Comparison of ENCODE assay signal across 17 cellular contexts in genomic region chr10:22593644-22594043, GRCh38.
DNase-seq lines count a peak whose midpoint lies in the region; ATAC-seq and TF ChIP-seq lines count a peak whose summit lies in the region.
"Had no signal": no experiment of that assay in that cellular context is flagged by ENCODE, and none has a peak within 500 bp of the region (broad histone marks: within the 10 kb centered on the region; RNA-seq: fewer than 3 reads in every experiment).

No MANE protein-coding gene starts in this region.

- H3K79me2 ChIP-seq in GM23338 (replicated peaks; ENCODE audit: insufficient read depth), result peaks cover 18% of the 10 kb centered on the region

- peaks cover 59% of the 10 kb centered on the region for H3K4me1 Mint-ChIP-seq in activated CD8-positive, alpha-beta T cell treated with anti-CD3 and anti-CD28 coated beads for 36 hours (ENCODE audit: low read depth)
- H3K4me1 Mint-ChIP-seq in activated CD8-positive, alpha-beta T cell treated with anti-CD3 and anti-CD28 coated beads, Interleukin-2, amount 10 ng/mL, durations not matched to agents 7 days and 5 days (ENCODE audit: low read depth), result peaks cover 40% of the 10 kb centered on the region
- peaks cover 29% of the 10 kb centered on the region for H3K4me1 Mint-ChIP-seq in GM23338
- peaks cover 68% of the 10 kb centered on the region for H3K4me1 Mint-ChIP-seq in activated B cell treated with CpG ODN at 0.5 μM for 24 hours
- peaks cover 57% of the 10 kb centered on the region for H3K4me1 Mint-ChIP-seq in stimulated activated effector memory CD8-positive, alpha-beta T cell treated with anti-CD3 and anti-CD28 coated beads, Interleukin-12 subunit alpha, Interleukin-12 subunit beta, amount 100 ng/mL, for 72 hours

- peak overlapping the region; percentile 50 for H3K27ac Mint-ChIP-seq in activated CD8-positive, alpha-beta T cell treated with anti-CD3 and anti-CD28 coated beads for 36 hours
- no peak overlapping the region for H3K27ac Mint-ChIP-seq in activated CD8-positive, alpha-beta T cell treated with anti-CD3 and anti-CD28 coated beads, Interleukin-2, amount 10 ng/mL, durations not matched to agents 7 days and 5 days
- H3K27ac Mint-ChIP-seq in GM23338 (peak overlapping the region; percentile 8; the same call in 1 of the 2 replicates), activated B cell treated with CpG ODN at 0.5 μM for 24 hours (no peak overlapping the region)
- H3K27ac Mint-ChIP-seq in stimulated activated effector memory CD8-positive, alpha-beta T cell treated with anti-CD3 and anti-CD28 coated beads, Interleukin-12 subunit alpha, Interleukin-12 subunit beta, amount 100 ng/mL, for 72 hours, result peak overlapping the region; percentile 94

- TF ChIP-seq POLR2A in transverse colon (IDR thresholded peaks at IDR 0.05), result no peak

- TF ChIP-seq EP300 in transverse colon (IDR thresholded peaks at IDR 0.05; ENCODE audit: low read depth), result no peak

- no peak for TF ChIP-seq CTCF in activated CD8-positive, alpha-beta T cell treated with anti-CD3 and anti-CD28 coated beads for 36 hours (IDR thresholded peaks at IDR 0.05)
- TF ChIP-seq CTCF in GM23338 (conservative IDR thresholded peaks at IDR 0.05; ENCODE audit: low read depth in 2 of 2) (no peak), activated B cell treated with CpG ODN at 0.5 μM for 24 hours (IDR thresholded peaks at IDR 0.05) (no peak), transverse colon (IDR thresholded peaks at IDR 0.05) (no peak)

- H3K27me3 ChIP-seq in GM23338 (ENCODE audit: insufficient read depth) (no peaks in the 10 kb centered on the region), transverse colon (no peaks in the 10 kb centered on the region)
- H3K27me3 ChIP-seq: SJSA1 had no signal

- H3K9me3 Mint-ChIP-seq in activated CD8-positive, alpha-beta T cell treated with anti-CD3 and anti-CD28 coated beads for 36 hours, result no peaks in the 10 kb centered on the region
- H3K9me3 Mint-ChIP-seq in activated CD8-positive, alpha-beta T cell treated with anti-CD3 and anti-CD28 coated beads, Interleukin-2, amount 10 ng/mL, durations not matched to agents 7 days and 5 days (ENCODE audit: insufficient read depth), result no peaks in the 10 kb centered on the region
- H3K9me3 Mint-ChIP-seq in GM23338, result no peaks in the 10 kb centered on the region
- H3K9me3 Mint-ChIP-seq in activated B cell treated with CpG ODN at 0.5 μM for 24 hours, result no peaks in the 10 kb centered on the region
- H3K9me3 Mint-ChIP-seq in stimulated activated effector memory CD8-positive, alpha-beta T cell treated with anti-CD3 and anti-CD28 coated beads, Interleukin-12 subunit alpha, Interleukin-12 subunit beta, amount 100 ng/mL, for 72 hours, result no peaks in the 10 kb centered on the region

- in situ Hi-C loops in transverse colon (cut with MboI; ENCODE audit: low pct_ligation_motif_present in 1 of 4, low pct_unique_long_range_greater_than_20kb in 1 of 4, low sequenced_read_pairs in 3 of 4), result loop anchor here in 2 of 4 donors (25.0 kb wide), 2 partner anchors 394 to 606 kb away; no protein-coding TSS in a partner anchor

- H3K4me3 ChIP-seq in GM23338 (no peak overlapping the region), transverse colon (no peak overlapping the region)
- H3K4me3 ChIP-seq: A549, SJSA1 had no signal

- H3K36me3 ChIP-seq in GM23338 (ENCODE audit: insufficient read depth) (no peaks in the 10 kb centered on the region), transverse colon (no peaks in the 10 kb centered on the region)

- ATAC-seq in activated CD8-positive, alpha-beta T cell treated with anti-CD3 and anti-CD28 coated beads for 36 hours, result no peak
- no peak for ATAC-seq in activated CD8-positive, alpha-beta T cell treated with anti-CD3 and anti-CD28 coated beads, Interleukin-2, amount 10 ng/mL, durations not matched to agents 7 days and 5 days
- ATAC-seq in GM23338 (no peak), activated B cell treated with CpG ODN at 0.5 μM for 24 hours (ENCODE audit: low read depth) (no peak)
- no peak for ATAC-seq in stimulated activated effector memory CD8-positive, alpha-beta T cell treated with anti-CD3 and anti-CD28 coated beads, Interleukin-12 subunit alpha, Interleukin-12 subunit beta, amount 100 ng/mL, for 72 hours
- ATAC-seq: A549 had no signal

- WGBS in transverse colon (ENCODE audit: low coverage in 1 of 2), 2 donors, result 59 to 60% methylated on average over 2 to 3 of the region's 3 CpGs

- H3K27ac ChIP-seq in GM23338 (ENCODE audit: low read depth) (no peak overlapping the region), transverse colon (no peak overlapping the region)
- H3K27ac ChIP-seq: A549, RWPE1, SJSA1 had no signal

- peaks cover 44% of the 10 kb centered on the region for H3K36me3 Mint-ChIP-seq in activated CD8-positive, alpha-beta T cell treated with anti-CD3 and anti-CD28 coated beads for 36 hours (ENCODE audit: low read depth)
- peaks cover 69% of the 10 kb centered on the region for H3K36me3 Mint-ChIP-seq in activated CD8-positive, alpha-beta T cell treated with anti-CD3 and anti-CD28 coated beads, Interleukin-2, amount 10 ng/mL, durations not matched to agents 7 days and 5 days (ENCODE audit: low read depth)
- H3K36me3 Mint-ChIP-seq in GM23338 (ENCODE audit: low read depth) (peaks cover 10% of the 10 kb centered on the region), activated B cell treated with CpG ODN at 0.5 μM for 24 hours (ENCODE audit: low read depth) (peaks cover 45% of the 10 kb centered on the region)
- peaks cover 62% of the 10 kb centered on the region for H3K36me3 Mint-ChIP-seq in stimulated activated effector memory CD8-positive, alpha-beta T cell treated with anti-CD3 and anti-CD28 coated beads, Interleukin-12 subunit alpha, Interleukin-12 subunit beta, amount 100 ng/mL, for 72 hours

- H3K27me3 Mint-ChIP-seq in activated CD8-positive, alpha-beta T cell treated with anti-CD3 and anti-CD28 coated beads for 36 hours, result no peaks in the 10 kb centered on the region
- H3K27me3 Mint-ChIP-seq in activated CD8-positive, alpha-beta T cell treated with anti-CD3 and anti-CD28 coated beads, Interleukin-2, amount 10 ng/mL, durations not matched to agents 7 days and 5 days (ENCODE audit: low read depth), result no peaks in the 10 kb centered on the region
- H3K27me3 Mint-ChIP-seq in GM23338 (ENCODE audit: insufficient read depth, low read depth, poor library complexity) (peaks cover 1% of the 10 kb centered on the region), activated B cell treated with CpG ODN at 0.5 μM for 24 hours (no peaks in the 10 kb centered on the region)

- no peak for DNase-seq in activated CD8-positive, alpha-beta T cell treated with anti-CD3 and anti-CD28 coated beads for 36 hours
- DNase-seq in activated CD8-positive, alpha-beta T cell treated with anti-CD3 and anti-CD28 coated beads, Interleukin-2, amount 10 ng/mL, durations not matched to agents 7 days and 5 days, result no peak
- DNase-seq in GM23338 (ENCODE audit: low spot score) (no peak), activated B cell treated with CpG ODN at 0.5 μM for 24 hours (no peak), mesenteric fat pad (ENCODE audit: low spot score) (no peak), transverse colon (no peak), MV-4-11 (lab: John Stamatoyannopoulos, UW) (no peak)
- no peak for DNase-seq in stimulated activated effector memory CD8-positive, alpha-beta T cell treated with anti-CD3 and anti-CD28 coated beads, Interleukin-12 subunit alpha, Interleukin-12 subunit beta, amount 100 ng/mL, for 72 hours (ENCODE audit: low spot score in 2 of 2)
- DNase-seq: DMS 273 treated with DMSO at 0.1 percent for 48 hours, NCI-H1436 treated with DMSO at 0.1 percent for 48 hours, NCI-H2081 treated with DMSO at 0.1 percent for 48 hours, NCI-H2227 treated with DMSO at 0.1 percent for 48 hours, NCI-H526, OCI-M1 had no signal

- H3K9me3 ChIP-seq in transverse colon, result no peaks in the 10 kb centered on the region
- H3K9me3 ChIP-seq: A549, SJSA1 had no signal

- intact Hi-C loops in activated CD8-positive, alpha-beta T cell treated with anti-CD3 and anti-CD28 coated beads for 36 hours (cut with micrococcal nuclease), result no loop called here
- intact Hi-C loops in activated B cell treated with CpG ODN at 0.5 μM for 24 hours (cut with micrococcal nuclease) (no loop called here), transverse colon (cut with DNase I; ENCODE audit: low total_unique reads) (no loop called here)

- H3K4me3 Mint-ChIP-seq in activated CD8-positive, alpha-beta T cell treated with anti-CD3 and anti-CD28 coated beads for 36 hours, result no peak overlapping the region
- H3K4me3 Mint-ChIP-seq in activated CD8-positive, alpha-beta T cell treated with anti-CD3 and anti-CD28 coated beads, Interleukin-2, amount 10 ng/mL, durations not matched to agents 7 days and 5 days, result no peak overlapping the region
- H3K4me3 Mint-ChIP-seq in GM23338, result no peak overlapping the region
- H3K4me3 Mint-ChIP-seq in activated B cell treated with CpG ODN at 0.5 μM for 24 hours, result peak overlapping the region; percentile 17
- H3K4me3 Mint-ChIP-seq in stimulated activated effector memory CD8-positive, alpha-beta T cell treated with anti-CD3 and anti-CD28 coated beads, Interleukin-12 subunit alpha, Interleukin-12 subunit beta, amount 100 ng/mL, for 72 hours, result no peak overlapping the region

- POLR2A ChIA-PET in activated CD8-positive, alpha-beta T cell treated with anti-CD3 and anti-CD28 coated beads for 36 hours (lab: Charles Lee), result no interaction called here
- POLR2A ChIA-PET in activated CD8-positive, alpha-beta T cell treated with anti-CD3 and anti-CD28 coated beads, Interleukin-2, amount 10 ng/mL, durations not matched to agents 7 days and 5 days (lab: Charles Lee), result no interaction called here
- POLR2A ChIA-PET in activated B cell treated with CpG ODN at 0.5 μM for 24 hours (lab: Charles Lee), result interaction anchor here (0.6 kb wide), 1 partner anchor 12 kb away, joined by 3 read pairs; no protein-coding TSS in a partner anchor

- CTCF ChIA-PET in activated CD8-positive, alpha-beta T cell treated with anti-CD3 and anti-CD28 coated beads for 36 hours (lab: Charles Lee), result no interaction called here
- CTCF ChIA-PET in activated CD8-positive, alpha-beta T cell treated with anti-CD3 and anti-CD28 coated beads, Interleukin-2, amount 10 ng/mL, durations not matched to agents 7 days and 5 days (lab: Charles Lee), result no interaction called here
- CTCF ChIA-PET in activated B cell treated with CpG ODN at 0.5 μM for 24 hours (lab: Charles Lee), result no interaction called here

- H3K4me1 ChIP-seq in GM23338 (ENCODE audit: insufficient read depth), result peaks cover 15% of the 10 kb centered on the region
- peaks cover 0 to 10% (median 0%) of the 10 kb centered on the region in 4 donors for H3K4me1 ChIP-seq in transverse colon

- peaks cover 7% of the 10 kb centered on the region; the same call in 1 of the 2 replicates for H4K20me1 ChIP-seq in GM23338 (replicated peaks; ENCODE audit: insufficient read depth)

- no peaks in the 10 kb centered on the region for H3F3A ChIP-seq in GM23338 (replicated peaks; ENCODE audit: low read depth)

- no peaks in the 10 kb centered on the region for H3K9me2 ChIP-seq in GM23338 (ENCODE audit: insufficient read depth)

- no peak overlapping the region for H3K4me2 ChIP-seq in GM23338
- H3K4me2 ChIP-seq: A549 had no signal

- no peak overlapping the region for H2AFZ ChIP-seq in GM23338

TF ChIP-seq in GM23338, 12 proteins besides CTCF, POLR2A, EP300 and RAD21 (continues in another document):
- TF ChIP-seq EZH2 (IDR thresholded peaks at IDR 0.05; ENCODE audit: low read depth, unreplicated experiment), result no peak
- no peak for TF ChIP-seq EZH2phosphoT487 (IDR thresholded peaks at IDR 0.05; ENCODE audit: unreplicated experiment)
- TF ChIP-seq CREB1 (CRISPR knock-in tag; IDR thresholded peaks at IDR 0.05; ENCODE audit: low read depth), result no peak

Comparison
In these comparisons a context has a peak if more than half of its experiments do, and no peak if none do; other contexts are left out.
1. H3K27ac Mint-ChIP-seq: peak in activated CD8-positive, alpha-beta T cell treated with anti-CD3 and anti-CD28 coated beads for 36 hours (single experiment), GM23338 (single experiment) and stimulated activated effector memory CD8-positive, alpha-beta T cell treated with anti-CD3 and anti-CD28 coated beads, Interleukin-12 subunit alpha, Interleukin-12 subunit beta, amount 100 ng/mL, for 72 hours (single experiment); none in activated CD8-positive, alpha-beta T cell treated with anti-CD3 and anti-CD28 coated beads, Interleukin-2, amount 10 ng/mL, durations not matched to agents 7 days and 5 days (single experiment) and activated B cell treated with CpG ODN at 0.5 μM for 24 hours (single experiment).